ENCODE assay signal across 11 cellular contexts in genomic region chr2:190849774-190850173, GRCh38. TPM values are rescaled to one million over a fixed set of nuclear protein-coding genes. Genes with fewer than 3 reads are reported as not detected.
DNase-seq lines count a peak whose midpoint lies in the region; ATAC-seq and TF ChIP-seq lines count a peak whose summit lies in the region.
"Had no signal": no experiment of that assay in that cellular context is flagged by ENCODE, and none has a peak within 500 bp of the region (broad histone marks: within the 10 kb centered on the region; RNA-seq: fewer than 3 reads in every experiment).

No MANE protein-coding gene starts in this region.

- DNase-seq in HCEC 1CT, result peak; percentile 85
- DNase-seq in RPMI7951 (ENCODE audit: low read depth), result peak; percentile 85
- DNase-seq in epithelial cell of esophagus (ENCODE audit: low read depth), result peak; percentile 72
- DNase-seq in trophoblast cell, result no peak
- no peak for DNase-seq in stimulated activated naive CD8-positive, alpha-beta T cell treated with anti-CD3 and anti-CD28 coated beads, Interleukin-15, amount 100 ng/mL, for 72 hours
- no peak for DNase-seq in H9

- H4K12ac ChIP-seq in trophoblast cell (ENCODE audit: low read depth, low read length), result no peak overlapping the region

- H3K4me2 ChIP-seq in trophoblast cell (ENCODE audit: low read length), result no peak overlapping the region
- H3K4me2 ChIP-seq in H9 (ENCODE audit: insufficient read depth, insufficient read length, low read length), result no peak overlapping the region

- H3K79me2 ChIP-seq in trophoblast cell (ENCODE audit: control insufficient read depth, insufficient read depth, low read length, poor library complexity) (no peaks in the 10 kb centered on the region), H9 (ENCODE audit: insufficient read depth, low read length) (no peaks in the 10 kb centered on the region)

- no peaks in the 10 kb centered on the region for H3K23me2 ChIP-seq in H9 (ENCODE audit: insufficient read length, low read depth, low read length, poor library complexity, severe bottlenecking)

- no peak overlapping the region for H3K56ac ChIP-seq in H9 (ENCODE audit: insufficient read length, low read depth, low read length)

- no peak overlapping the region for H2BK20ac ChIP-seq in H9 (ENCODE audit: low read depth, low read length, poor library complexity, severe bottlenecking)

- ATAC-seq in GM19351 (IDR thresholded peaks at IDR 0.05; ENCODE audit: unreplicated experiment), result no peak
- ATAC-seq in stimulated activated naive CD8-positive, alpha-beta T cell treated with anti-CD3 and anti-CD28 coated beads, Interleukin-15, amount 100 ng/mL, for 72 hours, result no peak

- H4K5ac ChIP-seq in H9 (ENCODE audit: insufficient read length, low read depth, low read length), result no peak overlapping the region

- no peaks in the 10 kb centered on the region for H3K9me3 Mint-ChIP-seq in stimulated activated naive CD8-positive, alpha-beta T cell treated with anti-CD3 and anti-CD28 coated beads, Interleukin-15, amount 100 ng/mL, for 72 hours
- no peaks in the 10 kb centered on the region for H3K9me3 Mint-ChIP-seq in H9
- H3K9me3 Mint-ChIP-seq: activated naive CD4-positive, alpha-beta T cell treated with anti-CD3 and anti-CD28 coated beads for 36 hours had no signal

- no peak overlapping the region for H4K8ac ChIP-seq in trophoblast cell (ENCODE audit: low read depth, low read length)
- H4K8ac ChIP-seq in H9 (replicated peaks; ENCODE audit: insufficient read length, low read depth, low read length), result no peak overlapping the region

- H3K4me3 ChIP-seq in epithelial cell of esophagus (ENCODE audit: low read length) (no peak overlapping the region), trophoblast cell (ENCODE audit: low read depth, low read length) (no peak overlapping the region)
- H3K4me3 ChIP-seq: coronary artery, lung, suprapubic skin had no signal

- H2AK5ac ChIP-seq in trophoblast cell (ENCODE audit: low read length), result no peak overlapping the region
- H2AK5ac ChIP-seq in H9 (ENCODE audit: insufficient read length, low read length), result no peak overlapping the region

- H3K27ac ChIP-seq in trophoblast cell (ENCODE audit: low read depth, low read length), result no peak overlapping the region
- no peak overlapping the region for H3K27ac ChIP-seq in H9 (ENCODE audit: insufficient read length, low read depth, low read length)
- H3K27ac ChIP-seq: coronary artery, suprapubic skin had no signal

- H3K9me3 ChIP-seq in trophoblast cell (ENCODE audit: insufficient read depth, low read depth, low read length), result no peaks in the 10 kb centered on the region
- H3K9me3 ChIP-seq in H9 (ENCODE audit: control insufficient read depth, low read depth, low read length), result no peaks in the 10 kb centered on the region
- H3K9me3 ChIP-seq: suprapubic skin had no signal

- H3K4me1 ChIP-seq in trophoblast cell (ENCODE audit: control insufficient read depth in 1 of 2, insufficient read depth in 2 of 2, low read length in 2 of 2) (peaks cover 2 to 3% of the 10 kb centered on the region in 2 experiments), H9 (ENCODE audit: insufficient read depth, low read length) (no peaks in the 10 kb centered on the region)
- H3K4me1 ChIP-seq: suprapubic skin had no signal

- H3K79me1 ChIP-seq in trophoblast cell (ENCODE audit: low read length), result no peaks in the 10 kb centered on the region
- no peaks in the 10 kb centered on the region for H3K79me1 ChIP-seq in H9 (ENCODE audit: insufficient read depth, low read depth, low read length, poor library complexity, severe bottlenecking)

- no peaks in the 10 kb centered on the region for H3K36me3 Mint-ChIP-seq in H9 (ENCODE audit: insufficient read depth in 1 of 3, low read depth in 3 of 3)

- H2AFZ ChIP-seq in trophoblast cell (ENCODE audit: insufficient read depth, low read length, poor library complexity) (no peak overlapping the region), H9 (ENCODE audit: low read length) (no peak overlapping the region)

- no peak overlapping the region for H3T11ph ChIP-seq in H9 (ENCODE audit: low read length)

- H3K4me1 Mint-ChIP-seq in stimulated activated naive CD8-positive, alpha-beta T cell treated with anti-CD3 and anti-CD28 coated beads, Interleukin-15, amount 100 ng/mL, for 72 hours, result peaks cover 6% of the 10 kb centered on the region
- no peaks in the 10 kb centered on the region; a peak in 1 of 4 replicates for H3K4me1 Mint-ChIP-seq in H9

- no peaks in the 10 kb centered on the region for H3K27me3 ChIP-seq in trophoblast cell (ENCODE audit: insufficient read depth, low read length)
- H3K27me3 ChIP-seq in H9 (ENCODE audit: insufficient read depth, low read length), result no peaks in the 10 kb centered on the region
- H3K27me3 ChIP-seq: suprapubic skin had no signal

- H3K4ac ChIP-seq in trophoblast cell (ENCODE audit: low read depth, low read length) (no peak overlapping the region), H9 (ENCODE audit: low read depth, low read length) (no peak overlapping the region)

- H2BK5ac ChIP-seq in trophoblast cell (ENCODE audit: low read depth, low read length, poor library complexity), result no peak overlapping the region
- H2BK5ac ChIP-seq in H9 (ENCODE audit: insufficient read length, low read length), result no peak overlapping the region

- TF ChIP-seq CTCF in epithelial cell of esophagus (IDR thresholded peaks at IDR 0.05; ENCODE audit: insufficient read depth, low read depth, low read length, missing control alignments) (no peak), H9 (conservative IDR thresholded peaks at IDR 0.05) (no peak)

- no CpG with 5 or more reads among the region's 2 CpGs for WGBS in trophoblast cell (ENCODE audit: extremely low coverage, insufficient coverage, insufficient read length)
- no CpG with 5 or more reads among the region's 2 CpGs for WGBS in H9 (ENCODE audit: extremely low coverage, insufficient read length, low lambda C conversion rate)

- H3K9ac ChIP-seq in trophoblast cell (ENCODE audit: low read length) (no peak overlapping the region), H9 (ENCODE audit: extremely low read depth, insufficient read length, low read length) (no peak overlapping the region)

- no peak overlapping the region for H4K91ac ChIP-seq in trophoblast cell (ENCODE audit: low read depth, low read length)
- H4K91ac ChIP-seq in H9 (ENCODE audit: insufficient read length, low read depth, low read length), result no peak overlapping the region

- H3K23ac ChIP-seq in trophoblast cell (ENCODE audit: low read length) (no peak overlapping the region), H9 (ENCODE audit: insufficient read length, low read depth, low read length) (no peak overlapping the region)

- H2BK12ac ChIP-seq in trophoblast cell (ENCODE audit: low read length), result peak overlapping the region; percentile 31
- H2BK12ac ChIP-seq in H9 (ENCODE audit: insufficient read length, low read depth, low read length), result no peak overlapping the region

- no peak overlapping the region for H3K18ac ChIP-seq in trophoblast cell (ENCODE audit: low read length)
- H3K18ac ChIP-seq in H9 (ENCODE audit: insufficient read length, low read depth, low read length), result no peak overlapping the region

- H2BK120ac ChIP-seq in trophoblast cell (ENCODE audit: insufficient read depth, low read length, poor library complexity) (no peak overlapping the region), H9 (ENCODE audit: low read depth, low read length, poor library complexity, severe bottlenecking) (no peak overlapping the region)

- no peak overlapping the region for H3K14ac ChIP-seq in trophoblast cell (ENCODE audit: low read length)
- H3K14ac ChIP-seq in H9 (ENCODE audit: insufficient read depth, low read length), result no peak overlapping the region

- H3K27ac Mint-ChIP-seq in stimulated activated naive CD8-positive, alpha-beta T cell treated with anti-CD3 and anti-CD28 coated beads, Interleukin-15, amount 100 ng/mL, for 72 hours, result no peak overlapping the region
- H3K27ac Mint-ChIP-seq in H9, result no peak overlapping the region
- H3K27ac Mint-ChIP-seq: activated naive CD4-positive, alpha-beta T cell treated with anti-CD3 and anti-CD28 coated beads for 36 hours had no signal

- no peaks in the 10 kb centered on the region for H3K27me3 Mint-ChIP-seq in stimulated activated naive CD8-positive, alpha-beta T cell treated with anti-CD3 and anti-CD28 coated beads, Interleukin-15, amount 100 ng/mL, for 72 hours
- no peaks in the 10 kb centered on the region for H3K27me3 Mint-ChIP-seq in H9 (ENCODE audit: low read depth)

- H3K4me3 Mint-ChIP-seq in stimulated activated naive CD8-positive, alpha-beta T cell treated with anti-CD3 and anti-CD28 coated beads, Interleukin-15, amount 100 ng/mL, for 72 hours, result no peak overlapping the region
- H3K4me3 Mint-ChIP-seq in H9, result no peak overlapping the region
- H3K4me3 Mint-ChIP-seq: activated naive CD4-positive, alpha-beta T cell treated with anti-CD3 and anti-CD28 coated beads for 36 hours had no signal

- no peaks in the 10 kb centered on the region for H4K20me1 ChIP-seq in H9 (ENCODE audit: control insufficient read depth, insufficient read depth, insufficient read length)

- no peaks in the 10 kb centered on the region for H3K36me3 ChIP-seq in trophoblast cell (ENCODE audit: control insufficient read depth in 1 of 2, insufficient read depth in 2 of 2, low read length in 2 of 2)
- H3K36me3 ChIP-seq: suprapubic skin had no signal

- no peak overlapping the region for H2BK15ac ChIP-seq in H9 (ENCODE audit: low read depth, low read length)

RNA-seq across cellular contexts. Expression of gene GLS, which starts 30.8 kb away (rescaled TPM):
- 108 and 128 TPM in 2 replicates for total RNA-seq in RPMI7951 (2014; rRNA removed; shearing (Covaris generic))
- polyA plus RNA-seq in trophoblast cell (2013), result 54.9 and 60.3 TPM in 2 replicates
- 69.3 and 70.6 TPM in 2 replicates for total RNA-seq in H9 (2021)

Comparison
In these comparisons a context has a peak if more than half of its experiments do, and no peak if none do; other contexts are left out.
1. DNase-seq: peak in HCEC 1CT (single experiment), RPMI7951 (single experiment) and epithelial cell of esophagus (single experiment); none in trophoblast cell (0 of 2), stimulated activated naive CD8-positive, alpha-beta T cell treated with anti-CD3 and anti-CD28 coated beads, Interleukin-15, amount 100 ng/mL, for 72 hours (0 of 2) and H9 (single experiment).